9 cellular contexts compared by ENCODE assay signal in the genomic region with DNA sequence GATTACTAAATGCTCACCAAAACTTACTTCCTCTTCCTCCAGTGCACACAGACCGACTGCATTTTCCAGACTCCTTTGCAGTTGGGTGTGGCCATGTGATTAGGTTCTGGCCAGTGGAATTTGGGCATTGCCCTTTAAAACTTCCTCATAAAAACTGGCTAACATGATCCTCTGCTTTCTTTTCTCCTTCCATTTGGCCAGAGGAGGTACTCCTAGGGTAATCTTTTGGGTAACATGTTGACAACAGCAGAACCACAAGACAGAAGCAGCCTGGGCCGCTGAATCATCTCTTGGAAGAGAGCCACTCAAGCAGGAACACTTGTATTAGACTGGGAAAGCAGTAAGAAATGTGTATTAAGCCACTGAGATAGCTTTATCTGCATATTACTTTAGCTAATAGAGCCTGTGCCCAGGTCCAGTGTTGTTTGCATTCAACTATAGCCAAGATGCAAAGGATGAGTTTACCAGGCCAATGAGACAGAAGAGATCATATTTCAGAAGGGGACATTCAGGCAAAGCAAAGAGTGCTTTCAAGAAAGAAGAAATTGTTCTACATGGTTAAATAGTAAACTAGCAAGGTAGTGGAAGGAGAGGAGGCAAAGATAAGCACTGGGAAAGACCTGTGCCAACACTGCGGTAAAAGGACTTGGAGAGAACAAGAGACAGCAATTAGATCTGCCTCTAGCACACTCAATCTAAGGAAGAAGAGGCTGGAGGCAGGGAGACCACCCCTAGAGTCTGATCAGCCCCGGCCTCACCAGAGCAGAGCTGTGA.
A peak's percentile ranks its signal among the peaks of the same experiment; 100 is the strongest.
DNase-seq lines count a peak whose midpoint lies in the region; ATAC-seq, FAIRE-seq and TF ChIP-seq lines count a peak whose summit lies in the region.
"Had no signal": no experiment of that assay in that cellular context is flagged by ENCODE, and none has a peak within 500 bp of the region (broad histone marks: within the 10 kb centered on the region; RNA-seq: fewer than 3 reads in every experiment).

No MANE protein-coding gene starts in this region.

- H3K79me2 ChIP-seq in K562 (ENCODE audit: control insufficient read depth, insufficient read depth, low read length), result no peaks in the 10 kb centered on the region

- no TSS peak for BruUV-seq in K562 (replicated peaks; lab: Mats Ljungman, UMichigan)

- H4K20me1 ChIP-seq in K562 (replicated peaks; ENCODE audit: control insufficient read depth, insufficient read depth, low read length), result no peaks in the 10 kb centered on the region

- TF ChIP-seq CTCF in K562 (IDR thresholded peaks at IDR 0.05 in 2 of 3, conservative IDR thresholded peaks at IDR 0.05 in 1 of 3; ENCODE audit: insufficient read depth in 2 of 3, low read depth in 1 of 3, low read length in 3 of 3) (no peak), left lung (IDR thresholded peaks at IDR 0.05) (no peak)

- peak overlapping the region; percentile 36; the same call in 1 of the 2 replicates for H3K4me2 ChIP-seq in K562 (ENCODE audit: insufficient read depth, low read length)

- H3K4me1 Mint-ChIP-seq in CD8-positive, alpha-beta memory T cell, result no peaks in the 10 kb centered on the region

- H3K4me3 ChIP-seq in K562 (no peak overlapping the region), left lung (no peak overlapping the region)
- no peak overlapping the region for H3K4me3 ChIP-seq in CD8-positive, alpha-beta memory T cell (ENCODE audit: low read length)

- H3K27me3 Mint-ChIP-seq in CD8-positive, alpha-beta memory T cell, result peaks cover 2 to 23% of the 10 kb centered on the region in 2 donors

- no peaks in the 10 kb centered on the region for H3K9me3 Mint-ChIP-seq in CD8-positive, alpha-beta memory T cell

- no peak overlapping the region for H3K9ac ChIP-seq in K562 (ENCODE audit: insufficient read depth in 1 of 2, low read depth in 2 of 2, low read length in 2 of 2)

- no peak overlapping the region for H3K27ac Mint-ChIP-seq in CD8-positive, alpha-beta memory T cell

- peak; percentile 74 for ATAC-seq in K562
- ATAC-seq in left lung, result peak; percentile 71
- no peak for ATAC-seq in HG03439 (IDR thresholded peaks at IDR 0.05; ENCODE audit: unreplicated experiment)
- ATAC-seq in GM19467 (IDR thresholded peaks at IDR 0.05; ENCODE audit: unreplicated experiment), result no peak

- intact Hi-C loops in K562 (cut with micrococcal nuclease), result no loop called here
- intact Hi-C loops in left lung (cut with DNase I), result no loop called here

- DNase-seq in A172 (ENCODE audit: low spot score) (peak; percentile 87), KBM-7 (peak; percentile 95), K562 (ENCODE audit: extremely low read depth in 1 of 4, low spot score in 3 of 4) (peak in 1 of 4 experiments; percentile 24), left lung (peak in 1 of 2 donors; percentile 64)
- no peak for DNase-seq in CD8-positive, alpha-beta memory T cell
- DNase-seq in activated CD4-positive, alpha-beta T cell treated with anti-CD3 and anti-CD28 coated beads for 48 hours, result no peak
- DNase-seq: DMS153 had no signal

- H3K9me3 ChIP-seq in K562 (replicated peaks; ENCODE audit: control insufficient read depth, insufficient read depth, low read depth, low read length), result no peaks in the 10 kb centered on the region
- no peaks in the 10 kb centered on the region for H3K9me3 ChIP-seq in left lung
- no peaks in the 10 kb centered on the region for H3K9me3 ChIP-seq in CD8-positive, alpha-beta memory T cell (ENCODE audit: low read length)

- no peak overlapping the region for H3K4me3 Mint-ChIP-seq in CD8-positive, alpha-beta memory T cell

- no peaks in the 10 kb centered on the region for H3K36me3 ChIP-seq in K562 (ENCODE audit: control insufficient read depth, insufficient read depth, low read length)
- H3K36me3 ChIP-seq in left lung, result no peaks in the 10 kb centered on the region
- H3K36me3 ChIP-seq in CD8-positive, alpha-beta memory T cell (ENCODE audit: insufficient read depth, low read length), result no peaks in the 10 kb centered on the region

- H3K27me3 ChIP-seq in K562 (ENCODE audit: control insufficient read depth in 2 of 2, insufficient read depth in 2 of 2, low read length in 2 of 2) (peaks cover 0 to 2% of the 10 kb centered on the region in 2 experiments; a peak in 1 of 5 replicates), left lung (no peaks in the 10 kb centered on the region)
- H3K27me3 ChIP-seq in CD8-positive, alpha-beta memory T cell (ENCODE audit: insufficient read depth, low read length, poor library complexity, severe bottlenecking), result no peaks in the 10 kb centered on the region

- no peak for TF ChIP-seq POLR2A in K562 (conservative IDR thresholded peaks at IDR 0.05)

- CTCF ChIA-PET in K562 (lab: Yijun Ruan, JAX; ENCODE audit: low intra/inter-chr PET ratio), result no interaction called here
- CTCF ChIA-PET in CD8-positive, alpha-beta memory T cell (lab: Charles Lee), result no interaction called here

- H3K36me3 Mint-ChIP-seq in CD8-positive, alpha-beta memory T cell, result no peaks in the 10 kb centered on the region

- WGBS in K562 (ENCODE audit: insufficient coverage, low coverage, missing lambda C conversion rate), result 5% methylated on average over 4 of the region's 4 CpGs

- H2AFZ ChIP-seq in K562 (ENCODE audit: low read depth, low read length), result peak overlapping the region; percentile 70

- TF ChIP-seq RAD21 in K562 (CRISPR knock-in tag; conservative IDR thresholded peaks at IDR 0.05 in 1 of 2, IDR thresholded peaks at IDR 0.05 in 1 of 2), result no peak

- FAIRE-seq in K562 (lab: Jason Lieb, UNC), result peak; percentile 63

- H3K27ac ChIP-seq in K562 (ENCODE audit: extremely low read depth, low read depth, low read length) (no peak overlapping the region), left lung (peak overlapping the region; percentile 42 to 60)
- H3K27ac ChIP-seq in CD8-positive, alpha-beta memory T cell (ENCODE audit: low read depth, low read length), result no peak overlapping the region

- in situ Hi-C loops in KBM-7 (cut with MboI; ENCODE audit: low pct_unique_long_range_greater_than_20kb, low sequenced_read_pairs), result no loop called here
- in situ Hi-C loops in K562 (cut with MboI), result no loop called here

- TF ChIP-seq EP300 in K562 (IDR thresholded peaks at IDR 0.05; ENCODE audit: low read length), result no peak

- H3K9me1 ChIP-seq in K562 (ENCODE audit: control insufficient read depth, insufficient read depth, low read length), result no peaks in the 10 kb centered on the region

- peaks cover 0 to 2% of the 10 kb centered on the region in 2 experiments; a peak in 1 of 5 replicates for H3K4me1 ChIP-seq in K562 (replicated peaks in 1 of 2; ENCODE audit: control insufficient read depth in 2 of 2, insufficient read depth in 2 of 2, low read length in 2 of 2)
- H3K4me1 ChIP-seq in left lung, result peaks cover 8 to 15% of the 10 kb centered on the region in 2 donors
- H3K4me1 ChIP-seq in CD8-positive, alpha-beta memory T cell (ENCODE audit: insufficient read depth, low read length), result no peaks in the 10 kb centered on the region

- POLR2A ChIA-PET in K562 (lab: Yijun Ruan, JAX), result interaction anchor here (1.0 kb wide), 1 partner anchor 8 kb away, joined by 3 read pairs; no protein-coding TSS in a partner anchor
- POLR2A ChIA-PET in CD8-positive, alpha-beta memory T cell (lab: Charles Lee), result no interaction called here

TF ChIP-seq in K562, 482 proteins besides CTCF, POLR2A, EP300 and RAD21 (continues in another document):
- no peak for TF ChIP-seq KAT8 (IDR thresholded peaks at IDR 0.05; ENCODE audit: low read depth)
- TF ChIP-seq HMG20B (CRISPR knock-in tag; IDR thresholded peaks at IDR 0.05), result no peak
- TF ChIP-seq, protein P1, sequence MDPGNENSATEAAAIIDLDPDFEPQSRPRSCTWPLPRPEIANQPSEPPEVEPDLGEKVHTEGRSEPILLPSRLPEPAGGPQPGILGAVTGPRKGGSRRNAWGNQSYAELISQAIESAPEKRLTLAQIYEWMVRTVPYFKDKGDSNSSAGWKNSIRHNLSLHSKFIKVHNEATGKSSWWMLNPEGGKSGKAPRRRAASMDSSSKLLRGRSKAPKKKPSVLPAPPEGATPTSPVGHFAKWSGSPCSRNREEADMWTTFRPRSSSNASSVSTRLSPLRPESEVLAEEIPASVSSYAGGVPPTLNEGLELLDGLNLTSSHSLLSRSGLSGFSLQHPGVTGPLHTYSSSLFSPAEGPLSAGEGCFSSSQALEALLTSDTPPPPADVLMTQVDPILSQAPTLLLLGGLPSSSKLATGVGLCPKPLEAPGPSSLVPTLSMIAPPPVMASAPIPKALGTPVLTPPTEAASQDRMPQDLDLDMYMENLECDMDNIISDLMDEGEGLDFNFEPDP (CRISPR knock-in tag; IDR thresholded peaks at IDR 0.05), result no peak
- TF ChIP-seq ZNF124 (CRISPR knock-in tag; IDR thresholded peaks at IDR 0.05), result no peak
- peak; percentile 42; the same call in 1 of the 2 replicates for TF ChIP-seq ELF1 (tag; IDR thresholded peaks at IDR 0.05)
- TF ChIP-seq ZNF143 (CRISPR knock-in tag; IDR thresholded peaks at IDR 0.05), result no peak
- TF ChIP-seq, protein P2, sequence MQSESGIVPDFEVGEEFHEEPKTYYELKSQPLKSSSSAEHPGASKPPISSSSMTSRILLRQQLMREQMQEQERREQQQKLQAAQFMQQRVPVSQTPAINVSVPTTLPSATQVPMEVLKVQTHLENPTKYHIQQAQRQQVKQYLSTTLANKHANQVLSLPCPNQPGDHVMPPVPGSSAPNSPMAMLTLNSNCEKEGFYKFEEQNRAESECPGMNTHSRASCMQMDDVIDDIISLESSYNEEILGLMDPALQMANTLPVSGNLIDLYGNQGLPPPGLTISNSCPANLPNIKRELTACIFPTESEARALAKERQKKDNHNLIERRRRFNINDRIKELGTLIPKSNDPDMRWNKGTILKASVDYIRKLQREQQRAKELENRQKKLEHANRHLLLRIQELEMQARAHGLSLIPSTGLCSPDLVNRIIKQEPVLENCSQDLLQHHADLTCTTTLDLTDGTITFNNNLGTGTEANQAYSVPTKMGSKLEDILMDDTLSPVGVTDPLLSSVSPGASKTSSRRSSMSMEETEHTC (IDR thresholded peaks at IDR 0.05), result no peak
- no peak for TF ChIP-seq CEBPB (tag; IDR thresholded peaks at IDR 0.05)
- no peak for TF ChIP-seq CBX5 (IDR thresholded peaks at IDR 0.05; ENCODE audit: borderline replicate concordance, low read depth)

Comparison
In these comparisons a context has a peak if more than half of its experiments do, and no peak if none do; other contexts are left out.
1. DNase-seq: peak in A172 (single experiment) and KBM-7 (single experiment); none in CD8-positive, alpha-beta memory T cell (0 of 5) and activated CD4-positive, alpha-beta T cell treated with anti-CD3 and anti-CD28 coated beads for 48 hours (single experiment).
2. ATAC-seq: peak in K562 (single experiment) and left lung (single experiment); none in HG03439 (single experiment) and GM19467 (single experiment).
3. H3K27ac ChIP-seq: peak in left lung (2 of 2); none in K562 (single experiment) and CD8-positive, alpha-beta memory T cell (single experiment).